In genomic region chr11:61964941-61965282, GRCh38 we compare ENCODE assay signal across 9 cellular contexts. TPM values are rescaled to one million over a fixed set of nuclear protein-coding genes. Genes with fewer than 3 reads are reported as not detected.
DNase-seq lines count a peak whose midpoint lies in the region; ATAC-seq, FAIRE-seq and TF ChIP-seq lines count a peak whose summit lies in the region.
"Had no signal": no experiment of that assay in that cellular context is flagged by ENCODE, and none has a peak within 500 bp of the region (broad histone marks: within the 10 kb centered on the region; RNA-seq: fewer than 3 reads in every experiment).

No MANE protein-coding gene starts in this region.

- CTCF ChIA-PET in AG04450 (lab: Charles Lee): interaction anchor here (0.7 to 14.7 kb wide), 3 partner anchors 15 to 117 kb away, joined by 3 to 135 read pairs (median 8); partner anchors contain the start of gene BEST1

- TF ChIP-seq POLR2A in GM12891 (IDR thresholded peaks at IDR 0.05; ENCODE audit: low read depth, low read length): no peak

- no peak for TF ChIP-seq CTCF in AG04450 (IDR thresholded peaks at IDR 0.05; ENCODE audit: low read depth, low read length)
- TF ChIP-seq CTCF in dorsolateral prefrontal cortex (IDR thresholded peaks at IDR 0.05 in 54 of 56, conservative IDR thresholded peaks at IDR 0.05 in 2 of 56; ENCODE audit: low read depth in 1 of 56, partially characterized antibody in 56 of 56): no peak
- TF ChIP-seq CTCF in nephron (IDR thresholded peaks at IDR 0.05; ENCODE audit: unreplicated experiment in 3 of 3): no peak

- H3K9me3 ChIP-seq in AG04450 (ENCODE audit: control insufficient read depth, insufficient read depth, low read length) (peaks cover 5% of the 10 kb centered on the region; the same call in 1 of the 2 replicates), MG63 (no peaks in the 10 kb centered on the region)

- no peak overlapping the region for H3K27ac ChIP-seq in AG04450 (ENCODE audit: low read depth, low read length)
- H3K27ac ChIP-seq in dorsolateral prefrontal cortex: peak overlapping the region in 57 of 59 donors; percentile 56 to 100 (median 99)

- no peaks in the 10 kb centered on the region for H3K9me3 Mint-ChIP-seq in nephron

- H3K27me3 Mint-ChIP-seq in nephron (ENCODE audit: low read depth): no peaks in the 10 kb centered on the region

- H3K27me3 ChIP-seq in AG04450 (ENCODE audit: control insufficient read depth, insufficient read depth, low read length): no peaks in the 10 kb centered on the region
- H3K27me3 ChIP-seq in MG63: no peaks in the 10 kb centered on the region
- H3K27me3 ChIP-seq in dorsolateral prefrontal cortex: no peaks in the 10 kb centered on the region

- peak overlapping the region; percentile 100 for H3K4me3 ChIP-seq in AG04450 (ENCODE audit: low read depth, low read length)
- peak overlapping the region; percentile 89 for H3K4me3 ChIP-seq in MG63
- peak overlapping the region; percentile 56 to 100 (median 96) for H3K4me3 ChIP-seq in dorsolateral prefrontal cortex

- peaks cover 49% of the 10 kb centered on the region for H3K36me3 Mint-ChIP-seq in nephron (ENCODE audit: low read depth)

- H3K4me1 Mint-ChIP-seq in nephron: peaks cover 44% of the 10 kb centered on the region

- POLR2A ChIA-PET in AG04450 (lab: Yijun Ruan, JAX): interaction anchor here (1.4 to 2.3 kb wide), 2 partner anchors 10 to 117 kb away, joined by 8 to 11 read pairs; no protein-coding TSS in a partner anchor

- peak overlapping the region; percentile 95 to 100 (median 95) for H3K4me3 Mint-ChIP-seq in nephron

- FAIRE-seq in GM12891 (lab: Jason Lieb, UNC): no peak

- no peak for DNase-seq in AG04450 (ENCODE audit: low read depth, low spot score)
- no peak for DNase-seq in MG63
- DNase-seq in dorsolateral prefrontal cortex: peak in 1 of 10 donors; percentile 17
- no peak for DNase-seq in GM12891 (ENCODE audit: insufficient read length, low spot score)
- DNase-seq in NCI-H187 treated with DMSO at 0.1 percent for 48 hours (lab: John Stamatoyannopoulos, UW): no peak
- no peak for DNase-seq in middle frontal gyrus (ENCODE audit: extremely low spot score, low spot score)
- DNase-seq: stimulated activated CD4-positive, alpha-beta T cell treated with anti-CD3 and anti-CD28 coated beads, Interleukin-2, amount 100 ng/mL, for 24 hours had no signal

- H3K27ac Mint-ChIP-seq in nephron: peak overlapping the region in 2 of 3 experiments; percentile 6 to 66

- H3K36me3 ChIP-seq in MG63: peaks cover 37% of the 10 kb centered on the region

- intact Hi-C loops in dorsolateral prefrontal cortex (cut with DNase I): loop anchor here (5.0 kb wide), 2 partner anchors 117 to 148 kb away; partner anchors contain the start of gene FADS1 (in 1 of the 2)

- ATAC-seq in GM21576 (IDR thresholded peaks at IDR 0.05; ENCODE audit: unreplicated experiment): no peak

TF ChIP-seq in GM12891, 5 proteins besides CTCF, POLR2A, EP300 and RAD21:
- TF ChIP-seq POLR2AphosphoS5 (IDR thresholded peaks at IDR 0.05; ENCODE audit: low read depth, low read length): no peak
- TF ChIP-seq POU2F2 (IDR thresholded peaks at IDR 0.05; ENCODE audit: low read depth, low read length): no peak
- TF ChIP-seq TAF1 (IDR thresholded peaks at IDR 0.05; ENCODE audit: low read depth, low read length): no peak
- no peak for TF ChIP-seq SPI1 (IDR thresholded peaks at IDR 0.05; ENCODE audit: low read depth, low read length)
- TF ChIP-seq PAX5 (IDR thresholded peaks at IDR 0.05; ENCODE audit: insufficient read depth, low read length, severe bottlenecking): no peak

RNA-seq across cellular contexts. Expression of gene FTH1, which starts 2.5 kb away (rescaled TPM):
- 3,294 and 4,220 TPM in 2 replicates for polyA plus RNA-seq in AG04450 (2011; rRNA removed)
- 1,880 and 1,982 TPM in 2 replicates for polyA minus RNA-seq in AG04450 (2011; rRNA and poly(A)+ RNA removed)
- 301 and 415 TPM in 2 replicates for total RNA-seq in MG63 (2014; rRNA removed; shearing (Covaris generic); ENCODE audit: low replicate concordance)
- total RNA-seq in dorsolateral prefrontal cortex: 1,000 to 10,000 TPM; 2,016 to 5,225 (median 3,057) TPM
- polyA plus RNA-seq in GM12891 (2012; ENCODE audit: low read depth, missing spikeins): 1,402 TPM

RNA-seq across cellular contexts. Expression of gene BEST1, which starts 14.8 kb away (rescaled TPM):
- 2.6 TPM in 2 replicates for polyA plus RNA-seq in AG04450 (2011; rRNA removed)
- 4.4 and 4.9 TPM in 2 replicates for polyA minus RNA-seq in AG04450 (2011; rRNA and poly(A)+ RNA removed)
- not detected in 2 replicates for total RNA-seq in MG63 (2014; rRNA removed; shearing (Covaris generic); ENCODE audit: low replicate concordance)
- total RNA-seq in dorsolateral prefrontal cortex: 100 to 1,000 TPM in 2 of 120 experiments, 10 to 100 TPM in 118; 10.7 to 176 (median 32.0) TPM
- 1.4 TPM for polyA plus RNA-seq in GM12891 (2012; ENCODE audit: low read depth, missing spikeins)

RNA-seq across cellular contexts. Expression of gene RAB3IL1, which starts 47.5 kb away (rescaled TPM):
- 2.7 and 3.6 TPM in 2 replicates for polyA plus RNA-seq in AG04450 (2011; rRNA removed)
- polyA minus RNA-seq in AG04450 (2011; rRNA and poly(A)+ RNA removed): 2.6 and 2.9 TPM in 2 replicates
- total RNA-seq in MG63 (2014; rRNA removed; shearing (Covaris generic); ENCODE audit: low replicate concordance): 2.8 and 3.0 TPM in 2 replicates
- total RNA-seq in dorsolateral prefrontal cortex: 10 to 100 TPM in 71 of 120 experiments, 1 to 10 TPM in 49; 5.8 to 23.3 (median 10.7) TPM
- 0.12 TPM for polyA plus RNA-seq in GM12891 (2012; ENCODE audit: low read depth, missing spikeins)

Comparison
In these comparisons a context has a peak if more than half of its experiments do, and no peak if none do; other contexts are left out.
1. RNA of gene BEST1, which starts 14.8 kb away (total RNA-seq): 10.7 to 176 TPM in dorsolateral prefrontal cortex; not detected in MG63; every median in the first group is over 10 times any median in the second.
2. Peak in every context shown above with its lines, with median percentiles within 50 percentile points of each other: H3K4me3 ChIP-seq.